ENCODE assay signal across 15 cellular contexts in genomic region chr3:15342252-15342651, GRCh38.
"Had no signal": no experiment of that assay in that cellular context is flagged by ENCODE, and none has a peak within 500 bp of the region (broad histone marks: within the 10 kb centered on the region; RNA-seq: fewer than 3 reads in every experiment).

No MANE protein-coding gene starts in this region.

- H3K27me3 Mint-ChIP-seq: activated CD8-positive, alpha-beta T cell treated with anti-CD3 and anti-CD28 coated beads for 36 hours; activated naive CD4-positive, alpha-beta T cell treated with anti-CD3 and anti-CD28 coated beads, Interleukin-2, amount 50 U/mL, for 24 hours; stimulated activated naive B cell treated with anti-CD40 and anti-IgM and Interleukin-4, amounts not matched to agents 10 μg/mL and 1 μg/mL and 100 μg/mL, for 72 hours had no signal

- H3K9me3 ChIP-seq: adrenal gland, tibial nerve had no signal

- H3K27ac ChIP-seq: adrenal gland, tibial nerve had no signal

- H3K27me3 ChIP-seq: adrenal gland, tibial nerve had no signal

- H3K36me3 ChIP-seq: adrenal gland, tibial nerve had no signal

- ATAC-seq: activated CD8-positive, alpha-beta T cell treated with anti-CD3 and anti-CD28 coated beads for 36 hours; esophagus mucosa; left colon; stimulated activated naive B cell treated with anti-CD40 and anti-IgM and Interleukin-4, amounts not matched to agents 10 μg/mL and 1 μg/mL and 100 μg/mL, for 72 hours; WTC11 had no signal

- H3K4me3 Mint-ChIP-seq: activated CD8-positive, alpha-beta T cell treated with anti-CD3 and anti-CD28 coated beads for 36 hours; activated naive CD4-positive, alpha-beta T cell treated with anti-CD3 and anti-CD28 coated beads, Interleukin-2, amount 50 U/mL, for 24 hours; stimulated activated naive B cell treated with anti-CD40 and anti-IgM and Interleukin-4, amounts not matched to agents 10 μg/mL and 1 μg/mL and 100 μg/mL, for 72 hours; WTC11 had no signal

- H3K9me3 Mint-ChIP-seq: activated naive CD4-positive, alpha-beta T cell treated with anti-CD3 and anti-CD28 coated beads, Interleukin-2, amount 50 U/mL, for 24 hours; WTC11 had no signal

- H3K4me1 Mint-ChIP-seq: WTC11 had no signal

- H3K36me3 Mint-ChIP-seq: activated naive CD4-positive, alpha-beta T cell treated with anti-CD3 and anti-CD28 coated beads, Interleukin-2, amount 50 U/mL, for 24 hours; WTC11 had no signal

- DNase-seq: activated CD4-positive, alpha-beta T cell treated with anti-CD3 and anti-CD28 coated beads for 48 hours; activated CD8-positive, alpha-beta memory T cell treated with anti-CD3 and anti-CD28 coated beads, Interleukin-2, amount 50 U/mL, for 4 hours; activated CD8-positive, alpha-beta T cell treated with anti-CD3 and anti-CD28 coated beads for 36 hours; activated effector memory CD4-positive, alpha-beta T cell treated with anti-CD3 and anti-CD28 coated beads, Interleukin-2, amount 50 U/mL, for 16 hours; activated T-cell treated with anti-CD3 and anti-CD28 coated beads, Interleukin-2, amount 50 U/mL, for 48 hours; adrenal gland; left colon; midbrain; stimulated activated naive B cell treated with anti-CD40 and anti-IgM and Interleukin-4, amounts not matched to agents 10 μg/mL and 1 μg/mL and 100 μg/mL, for 72 hours; substantia nigra had no signal

- H3K4me3 ChIP-seq: adrenal gland, lung, tibial nerve had no signal

- H3K27ac Mint-ChIP-seq: activated CD8-positive, alpha-beta T cell treated with anti-CD3 and anti-CD28 coated beads for 36 hours; activated naive CD4-positive, alpha-beta T cell treated with anti-CD3 and anti-CD28 coated beads, Interleukin-2, amount 50 U/mL, for 24 hours; stimulated activated naive B cell treated with anti-CD40 and anti-IgM and Interleukin-4, amounts not matched to agents 10 μg/mL and 1 μg/mL and 100 μg/mL, for 72 hours; WTC11 had no signal
